ENCODE assay signal across 8 cellular contexts in genomic region chr15:40044717-40045571, GRCh38. TPM values are rescaled to one million over a fixed set of nuclear protein-coding genes. Genes with fewer than 3 reads are reported as not detected.
DNase-seq lines count a peak whose midpoint lies in the region; ATAC-seq and TF ChIP-seq lines count a peak whose summit lies in the region.

No MANE protein-coding gene starts in this region.

- H3K9me3 ChIP-seq in neutrophil: no peaks in the 10 kb centered on the region

- TF ChIP-seq CTCF in fibroblast of villous mesenchyme (IDR thresholded peaks at IDR 0.05; ENCODE audit: insufficient read depth, low read depth, low read length): peak; percentile 88
- peak; percentile 50 for TF ChIP-seq CTCF in neutrophil (IDR thresholded peaks at IDR 0.05)

- TF ChIP-seq EP300 in Ishikawa (IDR thresholded peaks at IDR 0.05; ENCODE audit: borderline replicate concordance): no peak

- no peak overlapping the region for H3K27ac ChIP-seq in neutrophil

- H3K27me3 ChIP-seq in neutrophil: no peaks in the 10 kb centered on the region

- no peaks in the 10 kb centered on the region for H3K9me3 Mint-ChIP-seq in activated T-helper 1 cell treated with anti-CD3 and anti-CD28 coated beads, Interleukin-12 subunit alpha, Interleukin-12 subunit beta, Interleukin-2, Interleukin-4 antibody, amounts not matched to agents 30 ng/mL and 10 ng/mL and 1 ng/mL, durations not matched to agents 14 hours and 24 hours and 36 hours

- DNase-seq in DMS79 treated with DMSO at 0.1 percent for 48 hours (lab: John Stamatoyannopoulos, UW) (peak; percentile 57), fibroblast of villous mesenchyme (ENCODE audit: low read depth) (peak; percentile 83), stromal cell of bone marrow (ENCODE audit: low read depth) (peak; percentile 66)
- DNase-seq in activated T-helper 1 cell treated with anti-CD3 and anti-CD28 coated beads, Interleukin-12 subunit alpha, Interleukin-12 subunit beta, Interleukin-2, Interleukin-4 antibody, amounts not matched to agents 30 ng/mL and 10 ng/mL and 1 ng/mL, durations not matched to agents 14 hours and 24 hours and 36 hours (ENCODE audit: low spot score): peak; percentile 77

- ATAC-seq in GM21717 (IDR thresholded peaks at IDR 0.05; ENCODE audit: unreplicated experiment): peak; percentile 64

- peak overlapping the region; percentile 21 for H3K4me3 Mint-ChIP-seq in activated T-helper 1 cell treated with anti-CD3 and anti-CD28 coated beads, Interleukin-12 subunit alpha, Interleukin-12 subunit beta, Interleukin-2, Interleukin-4 antibody, amounts not matched to agents 30 ng/mL and 10 ng/mL and 1 ng/mL, durations not matched to agents 14 hours and 24 hours and 36 hours

- peak; percentile 99 for TF ChIP-seq RAD21 in Ishikawa (IDR thresholded peaks at IDR 0.05; ENCODE audit: low read depth)

- no peaks in the 10 kb centered on the region for H3K27me3 Mint-ChIP-seq in activated T-helper 1 cell treated with anti-CD3 and anti-CD28 coated beads, Interleukin-12 subunit alpha, Interleukin-12 subunit beta, Interleukin-2, Interleukin-4 antibody, amounts not matched to agents 30 ng/mL and 10 ng/mL and 1 ng/mL, durations not matched to agents 14 hours and 24 hours and 36 hours (ENCODE audit: insufficient read depth)

- H3K4me3 ChIP-seq in fibroblast of villous mesenchyme (ENCODE audit: low read depth, low read length): no peak overlapping the region
- no peak overlapping the region for H3K4me3 ChIP-seq in neutrophil (ENCODE audit: low read depth in 1 of 2, low read length in 1 of 2)

- peaks cover 26 to 27% of the 10 kb centered on the region in 2 experiments for H3K4me1 ChIP-seq in neutrophil (ENCODE audit: control insufficient read depth in 1 of 2, insufficient read depth in 1 of 2, low read depth in 1 of 2, low read length in 1 of 2)

- no peaks in the 10 kb centered on the region for H3K36me3 ChIP-seq in neutrophil

- H3K27ac Mint-ChIP-seq in activated T-helper 1 cell treated with anti-CD3 and anti-CD28 coated beads, Interleukin-12 subunit alpha, Interleukin-12 subunit beta, Interleukin-2, Interleukin-4 antibody, amounts not matched to agents 30 ng/mL and 10 ng/mL and 1 ng/mL, durations not matched to agents 14 hours and 24 hours and 36 hours: peak overlapping the region; percentile 61

- intact Hi-C loops in activated T-helper 1 cell treated with anti-CD3 and anti-CD28 coated beads, Interleukin-12 subunit alpha, Interleukin-12 subunit beta, Interleukin-2, Interleukin-4 antibody, amounts not matched to agents 30 ng/mL and 10 ng/mL and 1 ng/mL, durations not matched to agents 14 hours and 24 hours and 36 hours (cut with micrococcal nuclease): loop anchor here (1.0 to 5.0 kb wide), 8 partner anchors 60 to 423 kb away; partner anchors contain the start of gene INAFM2

- peaks cover 81% of the 10 kb centered on the region for H3K4me1 Mint-ChIP-seq in activated T-helper 1 cell treated with anti-CD3 and anti-CD28 coated beads, Interleukin-12 subunit alpha, Interleukin-12 subunit beta, Interleukin-2, Interleukin-4 antibody, amounts not matched to agents 30 ng/mL and 10 ng/mL and 1 ng/mL, durations not matched to agents 14 hours and 24 hours and 36 hours (ENCODE audit: low read depth)

- peaks cover 6% of the 10 kb centered on the region for H3K36me3 Mint-ChIP-seq in activated T-helper 1 cell treated with anti-CD3 and anti-CD28 coated beads, Interleukin-12 subunit alpha, Interleukin-12 subunit beta, Interleukin-2, Interleukin-4 antibody, amounts not matched to agents 30 ng/mL and 10 ng/mL and 1 ng/mL, durations not matched to agents 14 hours and 24 hours and 36 hours (ENCODE audit: low read depth)

TF ChIP-seq in Ishikawa, 13 proteins besides CTCF, POLR2A, EP300 and RAD21 (continues in another document):
- TF ChIP-seq, protein P1, sequence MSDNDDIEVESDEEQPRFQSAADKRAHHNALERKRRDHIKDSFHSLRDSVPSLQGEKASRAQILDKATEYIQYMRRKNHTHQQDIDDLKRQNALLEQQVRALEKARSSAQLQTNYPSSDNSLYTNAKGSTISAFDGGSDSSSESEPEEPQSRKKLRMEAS (IDR thresholded peaks at IDR 0.05): peak; percentile 78
- TF ChIP-seq YY1 (IDR thresholded peaks at IDR 0.05; ENCODE audit: low read depth): peak; percentile 74; the same call in 1 of the 2 replicates
- no peak for TF ChIP-seq EGR1 (IDR thresholded peaks at IDR 0.05)
- no peak for TF ChIP-seq USF1 (IDR thresholded peaks at IDR 0.05)
- no peak for TF ChIP-seq ZBTB7A (IDR thresholded peaks at IDR 0.05; ENCODE audit: low read depth)
- TF ChIP-seq FOXM1 (IDR thresholded peaks at IDR 0.05; ENCODE audit: borderline replicate concordance, low read depth): no peak
- no peak for TF ChIP-seq CEBPB (IDR thresholded peaks at IDR 0.05)
- TF ChIP-seq TEAD4 (IDR thresholded peaks at IDR 0.05): no peak
- no peak for TF ChIP-seq NFIC (IDR thresholded peaks at IDR 0.05)

TF ChIP-seq in PFSK-1, 5 proteins besides CTCF, POLR2A, EP300 and RAD21:
- 0 out of 2 replicates have a peak, but pooled peaks have one; percentile 72 for TF ChIP-seq SIN3A (IDR thresholded peaks at IDR 0.05; ENCODE audit: borderline replicate concordance, insufficient read depth, low read length)
- TF ChIP-seq FOXP2 (optimal IDR thresholded peaks at IDR 0.05; ENCODE audit: borderline replicate concordance, extremely low read depth, extremely low read length, insufficient read depth): no peak
TF ChIP-seq in PFSK-1: peak in this region for 1.

RNA-seq across cellular contexts. Expression of gene SRP14, which starts 6.0 kb away (rescaled TPM):
- polyA plus RNA-seq in PFSK-1 (2012; ENCODE audit: insufficient read length, low read depth): 252 TPM
- total RNA-seq in activated T-helper 1 cell treated with anti-CD3 and anti-CD28 coated beads, Interleukin-12 subunit alpha, Interleukin-12 subunit beta, Interleukin-2, Interleukin-4 antibody, amounts not matched to agents 30 ng/mL and 10 ng/mL and 1 ng/mL, durations not matched to agents 14 hours and 24 hours and 36 hours: 144 and 147 TPM in 2 replicates
- total RNA-seq in fibroblast of villous mesenchyme: 93.3 and 96.6 TPM in 2 replicates
